In genomic region chr4:157127571-157127970, GRCh38 we compare ENCODE assay signal across 16 cellular contexts. TPM values are rescaled to one million over a fixed set of nuclear protein-coding genes. Genes with fewer than 3 reads are reported as not detected.
DNase-seq lines count a peak whose midpoint lies in the region; ATAC-seq and TF ChIP-seq lines count a peak whose summit lies in the region.
"Had no signal": no experiment of that assay in that cellular context is flagged by ENCODE, and none has a peak within 500 bp of the region (broad histone marks: within the 10 kb centered on the region; RNA-seq: fewer than 3 reads in every experiment).

No MANE protein-coding gene starts in this region.

- no peak overlapping the region for H2BK120ac ChIP-seq in mesendoderm (ENCODE audit: low read depth, low read length)

- no peak overlapping the region for H4K8ac ChIP-seq in mesendoderm (ENCODE audit: low read depth, low read length)

- CTCF ChIA-PET in WTC11 (lab: Charles Lee) = interaction anchor here (0.7 kb wide), 1 partner anchor 82 kb away, joined by 4 read pairs; no protein-coding TSS in a partner anchor

- H3K9me3 Mint-ChIP-seq in GM23338 (no peaks in the 10 kb centered on the region), WTC11 (peaks cover 3% of the 10 kb centered on the region; the same call in 1 of the 2 replicates)
- H3K9me3 Mint-ChIP-seq: CD4-positive, alpha-beta T cell had no signal

- no peak overlapping the region for H2BK5ac ChIP-seq in mesendoderm (ENCODE audit: low read length)

- no peaks in the 10 kb centered on the region for H3K79me1 ChIP-seq in mesendoderm (ENCODE audit: low read length)

- H3K4me2 ChIP-seq in GM23338 (no peak overlapping the region), mesendoderm (ENCODE audit: low read length) (no peak overlapping the region)

- H3K56ac ChIP-seq in mesendoderm (ENCODE audit: low read length) = no peak overlapping the region

- H3K79me2 ChIP-seq in GM23338 (replicated peaks; ENCODE audit: insufficient read depth) (no peaks in the 10 kb centered on the region), mesendoderm (ENCODE audit: control insufficient read depth, insufficient read depth, low read length) (no peaks in the 10 kb centered on the region)

- H2BK15ac ChIP-seq in mesendoderm (replicated peaks; ENCODE audit: low read depth) = no peak overlapping the region

- POLR2A ChIA-PET in WTC11 (lab: Charles Lee) = no interaction called here

- H3K4me1 Mint-ChIP-seq in GM23338 (peaks cover 3% of the 10 kb centered on the region; the same call in 1 of the 3 replicates), WTC11 (peaks cover 5% of the 10 kb centered on the region)

- no peaks in the 10 kb centered on the region for H3K27me3 Mint-ChIP-seq in GM23338 (ENCODE audit: insufficient read depth, low read depth, poor library complexity)
- H3K27me3 Mint-ChIP-seq in WTC11 (ENCODE audit: low read depth) = no peaks in the 10 kb centered on the region; the same call in 1 of the 2 replicates
- H3K27me3 Mint-ChIP-seq: CD4-positive, alpha-beta T cell had no signal

- no peaks in the 10 kb centered on the region for H3K36me3 ChIP-seq in GM23338 (ENCODE audit: insufficient read depth)
- H3K36me3 ChIP-seq in mesendoderm (ENCODE audit: control insufficient read depth, insufficient read depth, low read length) = no peaks in the 10 kb centered on the region
- no peaks in the 10 kb centered on the region for H3K36me3 ChIP-seq in upper lobe of right lung
- H3K36me3 ChIP-seq: HAP-1 had no signal

- no peaks in the 10 kb centered on the region for H4K20me1 ChIP-seq in GM23338 (replicated peaks; ENCODE audit: insufficient read depth)

- no peak overlapping the region for H3K27ac ChIP-seq in GM23338 (ENCODE audit: low read depth)
- no peak overlapping the region for H3K27ac ChIP-seq in mesendoderm (ENCODE audit: low read depth, low read length)
- no peak overlapping the region for H3K27ac ChIP-seq in upper lobe of right lung
- H3K27ac ChIP-seq: C4-2B had no signal

- H3F3A ChIP-seq in GM23338 (replicated peaks; ENCODE audit: low read depth) = no peaks in the 10 kb centered on the region

- no peak overlapping the region for H3K4me3 Mint-ChIP-seq in GM23338
- no peak overlapping the region for H3K4me3 Mint-ChIP-seq in WTC11
- H3K4me3 Mint-ChIP-seq: CD4-positive, alpha-beta T cell had no signal

- H2AK5ac ChIP-seq in mesendoderm (ENCODE audit: low read length) = no peak overlapping the region

- no peak overlapping the region for H3K18ac ChIP-seq in mesendoderm (ENCODE audit: low read length)

- H3K4me3 ChIP-seq in GM23338 (no peak overlapping the region), mesendoderm (ENCODE audit: low read length) (no peak overlapping the region), upper lobe of right lung (no peak overlapping the region)
- H3K4me3 ChIP-seq: HAP-1 had no signal

- no peaks in the 10 kb centered on the region for H3K9me2 ChIP-seq in GM23338 (ENCODE audit: insufficient read depth)

- H3K23ac ChIP-seq in mesendoderm (ENCODE audit: low read length) = no peak overlapping the region

- DNase-seq in GM23338 (ENCODE audit: low spot score) (peak; percentile 64), WTC11 (ENCODE audit: low spot score) (no peak), iPS DF 19.7 (ENCODE audit: low read depth, low spot score) (peak; percentile 9), mesendoderm (peak; percentile 45), AG08396 (ENCODE audit: low spot score) (no peak), upper lobe of right lung (no peak)
- DNase-seq: ACHN; AML-193; Caco-2; CD4-positive, alpha-beta T cell; GOT3; KG1 had no signal

- no peak overlapping the region for H3K4ac ChIP-seq in mesendoderm (ENCODE audit: low read depth, low read length)

- no CpG with 5 or more reads among the region's 2 CpGs for WGBS in mesendoderm (ENCODE audit: extremely low coverage, insufficient coverage, low lambda C conversion rate)

- no peak overlapping the region for H2AFZ ChIP-seq in GM23338

- no peaks in the 10 kb centered on the region for H3K4me1 ChIP-seq in GM23338 (ENCODE audit: insufficient read depth)
- no peaks in the 10 kb centered on the region for H3K4me1 ChIP-seq in mesendoderm (ENCODE audit: control insufficient read depth, low read depth, low read length)
- H3K4me1 ChIP-seq in upper lobe of right lung = no peaks in the 10 kb centered on the region
- H3K4me1 ChIP-seq: Caco-2 had no signal

- H4K5ac ChIP-seq in mesendoderm (ENCODE audit: low read length) = no peak overlapping the region

- no peak for TF ChIP-seq CTCF in GM23338 (conservative IDR thresholded peaks at IDR 0.05; ENCODE audit: low read depth in 2 of 2)
- TF ChIP-seq CTCF in WTC11 (IDR thresholded peaks at IDR 0.05) = no peak
- TF ChIP-seq CTCF in upper lobe of right lung (IDR thresholded peaks at IDR 0.05) = no peak

- no peaks in the 10 kb centered on the region for H3K9me3 ChIP-seq in upper lobe of right lung
- H3K9me3 ChIP-seq: Caco-2, HAP-1 had no signal

- intact Hi-C loops in upper lobe of right lung (cut with DNase I) = no loop called here

- H3K36me3 Mint-ChIP-seq in GM23338 (ENCODE audit: low read depth) (no peaks in the 10 kb centered on the region), WTC11 (no peaks in the 10 kb centered on the region)

- H3K27ac Mint-ChIP-seq in GM23338 (no peak overlapping the region), WTC11 (no peak overlapping the region)
- H3K27ac Mint-ChIP-seq: CD4-positive, alpha-beta T cell had no signal

- H3K27me3 ChIP-seq in GM23338 (ENCODE audit: insufficient read depth) (no peaks in the 10 kb centered on the region), mesendoderm (ENCODE audit: insufficient read depth, low read length, poor library complexity) (no peaks in the 10 kb centered on the region), upper lobe of right lung (no peaks in the 10 kb centered on the region)

- ATAC-seq in GM23338 = peak; percentile 64
- peak; percentile 85 for ATAC-seq in WTC11
- no peak for ATAC-seq in upper lobe of right lung
- no peak for ATAC-seq in HG03108 (IDR thresholded peaks at IDR 0.05; ENCODE audit: unreplicated experiment)
- ATAC-seq: HepG2 had no signal

- no peak overlapping the region for H3K9ac ChIP-seq in mesendoderm (ENCODE audit: low read length)

TF ChIP-seq in WTC11, 78 proteins besides CTCF, POLR2A, EP300 and RAD21:
- TF ChIP-seq FOXP1 (CRISPR knock-in tag; IDR thresholded peaks at IDR 0.05; ENCODE audit: borderline replicate concordance) = no peak
- TF ChIP-seq JAZF1 (CRISPR knock-in tag; IDR thresholded peaks at IDR 0.05) = no peak
- TF ChIP-seq TP53 (CRISPR knock-in tag; IDR thresholded peaks at IDR 0.05) = no peak
- TF ChIP-seq MYBL2 (CRISPR knock-in tag; IDR thresholded peaks at IDR 0.05) = no peak
- TF ChIP-seq KAT7 (CRISPR knock-in tag; IDR thresholded peaks at IDR 0.05; ENCODE audit: borderline replicate concordance) = no peak
- no peak for TF ChIP-seq IRF1 (CRISPR knock-in tag; IDR thresholded peaks at IDR 0.05)
- no peak for TF ChIP-seq ZNF232 (CRISPR knock-in tag; IDR thresholded peaks at IDR 0.05)

RNA-seq across cellular contexts. Expression of gene GLRB, which starts 51.6 kb away (rescaled TPM):
- total RNA-seq in GM23338 (2014; rRNA removed; shearing (Covaris generic)) = 1.0 and 1.9 TPM in 2 replicates
- polyA plus RNA-seq in GM23338 (2016; fragmentation: Nextera tagmentation; extraction: Ambion mirVana) = 1.1 and 1.3 TPM in 2 replicates
- total RNA-seq in WTC11 (2021) (0.31 to 1.3 TPM (median 0.71 TPM) in 3 replicates), upper lobe of right lung (6.5 TPM)
- 0.22 TPM for polyA plus RNA-seq in mesendoderm (2013, experiment 1 of 2)
- 0.18 TPM for polyA plus RNA-seq in mesendoderm (2013, experiment 2 of 2)
- total RNA-seq: Caco-2; CD4-positive, alpha-beta T cell had no signal

Comparison
In these comparisons a context has a peak if more than half of its experiments do, and no peak if none do; other contexts are left out.
1. ATAC-seq: peak in GM23338 (single experiment) and WTC11 (single experiment); none in upper lobe of right lung (single experiment) and HG03108 (single experiment).
2. DNase-seq: peak in GM23338 (single experiment), iPS DF 19.7 (single experiment) and mesendoderm (single experiment); none in WTC11 (single experiment), AG08396 (single experiment) and upper lobe of right lung (single experiment).